11 cellular contexts compared by ENCODE assay signal in the genomic region with DNA sequence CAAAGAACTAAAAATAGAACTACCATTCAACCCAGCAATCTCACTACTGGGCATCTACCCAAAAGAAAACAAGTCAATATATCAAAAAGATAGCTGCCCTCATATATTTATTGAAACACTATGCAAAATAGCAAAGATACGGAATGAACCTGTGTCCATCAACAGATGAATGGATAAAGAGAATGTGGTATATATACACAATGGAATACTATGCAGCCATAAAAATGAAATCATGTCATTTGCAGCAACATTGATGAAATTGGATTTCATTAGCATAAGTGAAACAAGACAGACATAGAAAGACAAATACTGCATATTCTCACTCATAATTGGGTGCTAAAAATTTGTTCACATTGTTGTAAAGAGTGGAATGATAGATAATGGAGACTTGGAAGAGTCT.
"Had no signal": no experiment of that assay in that cellular context is flagged by ENCODE, and none has a peak within 500 bp of the region (broad histone marks: within the 10 kb centered on the region; RNA-seq: fewer than 3 reads in every experiment).

No MANE protein-coding gene starts in this region.

- DNase-seq: GM23248, GOT3, H7, H9, HCEC 1CT, HFFc6 had no signal

- H3K4me3 ChIP-seq: GM23248, GM23338, HAP-1 had no signal

- FAIRE-seq: H1, H54 had no signal

- H2AFZ ChIP-seq: GM23248, GM23338 had no signal

- H3K4me2 ChIP-seq: GM23338 had no signal

- H3K9me3 ChIP-seq: HAP-1 had no signal

- H3K27ac ChIP-seq: GM23248 had no signal

- ATAC-seq: GM23338, HCT116 had no signal

- H3K4me1 ChIP-seq: HAP-1 had no signal

- H3K36me3 ChIP-seq: HAP-1 had no signal

- H3K9ac ChIP-seq: GM23248 had no signal
